ENCODE assay signal across 19 cellular contexts in genomic region chr6:16909599-16910360, GRCh38.
DNase-seq lines count a peak whose midpoint lies in the region; ATAC-seq, FAIRE-seq and TF ChIP-seq lines count a peak whose summit lies in the region.
"Had no signal": no experiment of that assay in that cellular context is flagged by ENCODE, and none has a peak within 500 bp of the region (broad histone marks: within the 10 kb centered on the region; RNA-seq: fewer than 3 reads in every experiment).

No MANE protein-coding gene starts in this region.

- H3K27ac Mint-ChIP-seq in astrocyte (ENCODE audit: unreplicated experiment) (peak overlapping the region; percentile 23), immature natural killer cell (no peak overlapping the region), neural progenitor cell (no peak overlapping the region), GM23338 (no peak overlapping the region)
- H3K27ac Mint-ChIP-seq in stimulated activated memory B cell treated with anti-CD40 and anti-IgM and Interleukin-4, amounts not matched to agents 10 μg/mL and 1 μg/mL and 100 μg/mL, for 72 hours = no peak overlapping the region
- H3K27ac Mint-ChIP-seq: stimulated activated naive CD8-positive, alpha-beta T cell treated with anti-CD3 and anti-CD28 coated beads, Interleukin-15, Interleukin-2, amounts not matched to agents 100 ng/mL and 50 ng/mL, for 24 hours; WTC11 had no signal

- peak; percentile 97 for FAIRE-seq in astrocyte (lab: Jason Lieb, UNC)
- FAIRE-seq: A549, colon had no signal

- TF ChIP-seq CTCF in astrocyte (IDR thresholded peaks at IDR 0.05; ENCODE audit: insufficient read depth, low read depth, low read length) = no peak
- no peak for TF ChIP-seq CTCF in neural progenitor cell (IDR thresholded peaks at IDR 0.05)
- TF ChIP-seq CTCF in GM23338 (conservative IDR thresholded peaks at IDR 0.05; ENCODE audit: low read depth in 2 of 2) = no peak

- peaks cover 2% of the 10 kb centered on the region for H3K9me3 Mint-ChIP-seq in astrocyte (ENCODE audit: unreplicated experiment)
- peaks cover 2 to 20% (median 11%) of the 10 kb centered on the region in 6 donors for H3K9me3 Mint-ChIP-seq in immature natural killer cell
- no peaks in the 10 kb centered on the region for H3K9me3 Mint-ChIP-seq in neural progenitor cell
- no peaks in the 10 kb centered on the region; the same call in 1 of the 3 replicates for H3K9me3 Mint-ChIP-seq in GM23338
- H3K9me3 Mint-ChIP-seq in stimulated activated memory B cell treated with anti-CD40 and anti-IgM and Interleukin-4, amounts not matched to agents 10 μg/mL and 1 μg/mL and 100 μg/mL, for 72 hours = peaks cover 13% of the 10 kb centered on the region

- ATAC-seq in activated CD4-positive, CD25-positive, alpha-beta regulatory T cell treated with anti-CD3 and anti-CD28 coated beads, Interleukin-2, amount 50 U/mL, for 24 hours = no peak
- no peak for ATAC-seq in GM23338
- no peak for ATAC-seq in stimulated activated memory B cell treated with anti-CD40 and anti-IgM and Interleukin-4, amounts not matched to agents 10 μg/mL and 1 μg/mL and 100 μg/mL, for 72 hours
- ATAC-seq: A549, WTC11 had no signal

- H3K36me3 Mint-ChIP-seq in astrocyte (ENCODE audit: low read depth, unreplicated experiment) (no peaks in the 10 kb centered on the region), immature natural killer cell (peaks cover 0 to 11% (median 3%) of the 10 kb centered on the region in 3 donors), neural progenitor cell (no peaks in the 10 kb centered on the region), GM23338 (ENCODE audit: low read depth) (no peaks in the 10 kb centered on the region; the same call in 2 of the 3 replicates)
- no peaks in the 10 kb centered on the region for H3K36me3 Mint-ChIP-seq in stimulated activated memory B cell treated with anti-CD40 and anti-IgM and Interleukin-4, amounts not matched to agents 10 μg/mL and 1 μg/mL and 100 μg/mL, for 72 hours

- H3K9ac ChIP-seq in astrocyte (ENCODE audit: low read length) (no peak overlapping the region), neural progenitor cell (no peak overlapping the region)

- H3K4me1 Mint-ChIP-seq in astrocyte (ENCODE audit: low read depth, unreplicated experiment) = peaks cover 13% of the 10 kb centered on the region
- peaks cover 7 to 22% of the 10 kb centered on the region in 2 donors for H3K4me1 Mint-ChIP-seq in immature natural killer cell
- no peaks in the 10 kb centered on the region for H3K4me1 Mint-ChIP-seq in neural progenitor cell
- H3K4me1 Mint-ChIP-seq in GM23338 = no peaks in the 10 kb centered on the region; the same call in 2 of the 3 replicates
- H3K4me1 Mint-ChIP-seq in stimulated activated memory B cell treated with anti-CD40 and anti-IgM and Interleukin-4, amounts not matched to agents 10 μg/mL and 1 μg/mL and 100 μg/mL, for 72 hours = no peaks in the 10 kb centered on the region
- H3K4me1 Mint-ChIP-seq: WTC11 had no signal

- peaks cover 17% of the 10 kb centered on the region for H3K4me1 ChIP-seq in astrocyte (ENCODE audit: insufficient read depth, low read length)
- no peaks in the 10 kb centered on the region for H3K4me1 ChIP-seq in neural progenitor cell
- H3K4me1 ChIP-seq in GM23338 (ENCODE audit: insufficient read depth) = no peaks in the 10 kb centered on the region
- H3K4me1 ChIP-seq: A549 had no signal

- H3K79me2 ChIP-seq in astrocyte (ENCODE audit: insufficient read depth, low read length) (no peaks in the 10 kb centered on the region), neural progenitor cell (ENCODE audit: low read depth) (no peaks in the 10 kb centered on the region), GM23338 (replicated peaks; ENCODE audit: insufficient read depth) (no peaks in the 10 kb centered on the region)

- H3K9me3 ChIP-seq in astrocyte (ENCODE audit: insufficient read depth, low read depth, low read length) (no peaks in the 10 kb centered on the region), neural progenitor cell (ENCODE audit: low read depth) (no peaks in the 10 kb centered on the region)

- no peak overlapping the region for H3K4me3 Mint-ChIP-seq in astrocyte (ENCODE audit: unreplicated experiment)
- H3K4me3 Mint-ChIP-seq in immature natural killer cell = no peak overlapping the region
- H3K4me3 Mint-ChIP-seq in neural progenitor cell = no peak overlapping the region
- H3K4me3 Mint-ChIP-seq in GM23338 = no peak overlapping the region
- no peak overlapping the region for H3K4me3 Mint-ChIP-seq in stimulated activated memory B cell treated with anti-CD40 and anti-IgM and Interleukin-4, amounts not matched to agents 10 μg/mL and 1 μg/mL and 100 μg/mL, for 72 hours
- H3K4me3 Mint-ChIP-seq: stimulated activated naive CD8-positive, alpha-beta T cell treated with anti-CD3 and anti-CD28 coated beads, Interleukin-15, Interleukin-2, amounts not matched to agents 100 ng/mL and 50 ng/mL, for 24 hours; WTC11 had no signal

- H2AFZ ChIP-seq in astrocyte (ENCODE audit: low read depth, low read length) = no peak overlapping the region
- H2AFZ ChIP-seq in neural progenitor cell (replicated peaks) = no peak overlapping the region
- no peak overlapping the region for H2AFZ ChIP-seq in GM23338

- no peaks in the 10 kb centered on the region for H4K20me1 ChIP-seq in astrocyte (ENCODE audit: insufficient read depth, low read length)
- no peaks in the 10 kb centered on the region for H4K20me1 ChIP-seq in neural progenitor cell (ENCODE audit: low read depth)
- no peaks in the 10 kb centered on the region for H4K20me1 ChIP-seq in GM23338 (replicated peaks; ENCODE audit: insufficient read depth)

- H3K4me3 ChIP-seq in astrocyte (ENCODE audit: insufficient read depth, low read depth, low read length) (no peak overlapping the region), neural progenitor cell (no peak overlapping the region), GM23338 (no peak overlapping the region)
- H3K4me3 ChIP-seq: A549 had no signal

- H3K27ac ChIP-seq in astrocyte (ENCODE audit: low read depth, low read length) (no peak overlapping the region), neural progenitor cell (no peak overlapping the region), GM23338 (ENCODE audit: low read depth) (no peak overlapping the region)
- H3K27ac ChIP-seq: A549 had no signal

- no peaks in the 10 kb centered on the region for H3F3A ChIP-seq in neural progenitor cell (ENCODE audit: low read depth)
- H3F3A ChIP-seq in GM23338 (replicated peaks; ENCODE audit: low read depth) = no peaks in the 10 kb centered on the region

- DNase-seq in A172 (ENCODE audit: low spot score) (peak; percentile 91), HCEC 1CT (peak; percentile 60), astrocyte (ENCODE audit: low read depth) (peak; percentile 96), immature natural killer cell (peak in 2 of 3 donors; percentile 5 to 33), neural progenitor cell (ENCODE audit: low spot score) (no peak), GM23338 (ENCODE audit: low spot score) (no peak)
- DNase-seq: activated CD8-positive, alpha-beta memory T cell treated with anti-CD3 and anti-CD28 coated beads, Interleukin-2, amount 50 U/mL, for 48 hours; activated naive CD4-positive, alpha-beta T cell treated with anti-CD3 and anti-CD28 coated beads, Interleukin-2, amount 50 U/mL, for 16 hours; DMS 273 treated with DMSO at 0.1 percent for 48 hours; mesendoderm; NCI-H1092 treated with DMSO at 0.1 percent for 48 hours; NCI-H446; nucleus accumbens had no signal

- H3K36me3 ChIP-seq in astrocyte (ENCODE audit: insufficient read depth, low read length) (no peaks in the 10 kb centered on the region), neural progenitor cell (no peaks in the 10 kb centered on the region), GM23338 (ENCODE audit: insufficient read depth) (no peaks in the 10 kb centered on the region; the same call in none of the 2 replicates)

- H3K27me3 ChIP-seq in astrocyte (ENCODE audit: insufficient read depth, low read length) = no peaks in the 10 kb centered on the region
- no peaks in the 10 kb centered on the region for H3K27me3 ChIP-seq in neural progenitor cell
- no peaks in the 10 kb centered on the region for H3K27me3 ChIP-seq in GM23338 (ENCODE audit: insufficient read depth)

- H3K4me2 ChIP-seq in astrocyte (ENCODE audit: low read length) (peak overlapping the region; percentile 61), neural progenitor cell (no peak overlapping the region), GM23338 (no peak overlapping the region)
- H3K4me2 ChIP-seq: A549 had no signal

- no peaks in the 10 kb centered on the region for H3K9me2 ChIP-seq in GM23338 (ENCODE audit: insufficient read depth)

- H3K27me3 Mint-ChIP-seq in astrocyte (ENCODE audit: low read depth, unreplicated experiment) (no peaks in the 10 kb centered on the region), immature natural killer cell (ENCODE audit: low read depth in 3 of 3) (peaks cover 8 to 11% (median 8%) of the 10 kb centered on the region in 3 donors), neural progenitor cell (ENCODE audit: insufficient read depth, low read depth) (peaks cover 2% of the 10 kb centered on the region), GM23338 (ENCODE audit: insufficient read depth, low read depth, poor library complexity) (peaks cover 5% of the 10 kb centered on the region)
- H3K27me3 Mint-ChIP-seq in stimulated activated memory B cell treated with anti-CD40 and anti-IgM and Interleukin-4, amounts not matched to agents 10 μg/mL and 1 μg/mL and 100 μg/mL, for 72 hours = peaks cover 16% of the 10 kb centered on the region

Comparison
In these comparisons a context has a peak if more than half of its experiments do, and no peak if none do; other contexts are left out.
1. DNase-seq: peak in A172 (single experiment), HCEC 1CT (single experiment), astrocyte (single experiment) and immature natural killer cell (2 of 3); none in neural progenitor cell (single experiment) and GM23338 (single experiment).